In the genomic region with DNA sequence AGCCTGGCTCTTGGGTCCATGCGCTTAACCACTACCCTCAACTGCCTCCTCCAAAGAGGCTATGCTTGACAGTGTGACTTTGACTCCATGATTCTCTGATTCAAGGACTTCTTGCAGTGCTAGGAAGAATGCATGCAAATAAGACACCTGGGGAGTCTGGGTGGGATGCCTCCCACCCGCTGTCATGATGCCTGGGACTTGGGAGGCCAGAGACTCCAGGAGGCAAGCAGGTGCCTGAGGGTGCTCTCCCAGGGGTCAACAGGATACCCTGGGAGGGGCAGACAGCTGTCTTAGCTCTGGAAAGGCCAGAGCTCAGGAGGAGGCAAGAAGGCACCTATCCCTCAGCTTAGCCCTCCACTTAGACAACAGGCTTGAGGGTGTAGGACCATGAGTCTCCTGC, we compare ENCODE assay signal across 19 cellular contexts. TPM values are rescaled to one million over a fixed set of nuclear protein-coding genes. Genes with fewer than 3 reads are reported as not detected.
DNase-seq lines count a peak whose midpoint lies in the region; ATAC-seq and TF ChIP-seq lines count a peak whose summit lies in the region.
"Had no signal": no experiment of that assay in that cellular context is flagged by ENCODE, and none has a peak within 500 bp of the region (broad histone marks: within the 10 kb centered on the region; RNA-seq: fewer than 3 reads in every experiment).

No MANE protein-coding gene starts in this region.

- H3K27ac ChIP-seq in HEK293 (ENCODE audit: extremely low read depth, low read depth, low read length) (no peak overlapping the region), cingulate gyrus (ENCODE audit: low read depth, low read length) (peak overlapping the region; percentile 98), temporal lobe (ENCODE audit: low read depth, low read length) (peak overlapping the region; percentile 94)
- H3K27ac ChIP-seq: 22Rv1, BLaER1, C4-2B had no signal

- H3K9me3 ChIP-seq in HEK293 (ENCODE audit: control insufficient read depth, insufficient read depth, low read depth, low read length) (no peaks in the 10 kb centered on the region), iPS-18c (ENCODE audit: control insufficient read depth, insufficient read depth, low read length) (no peaks in the 10 kb centered on the region)
- H3K9me3 ChIP-seq: BLaER1, Caco-2 had no signal

- DNase-seq in nucleus accumbens (lab: John Stamatoyannopoulos, UW): no peak
- no peak for DNase-seq in activated CD8-positive, alpha-beta memory T cell treated with anti-CD3 and anti-CD28 coated beads, Interleukin-2, amount 10 ng/mL, durations not matched to agents 7 days and 5 days
- DNase-seq: Caco-2; CD4-positive, CD25-positive, alpha-beta regulatory T cell; CD8-positive, alpha-beta T cell; DMS153; DND-41; GOT3; H7; HCEC 1CT had no signal

- no peaks in the 10 kb centered on the region for H3K36me3 Mint-ChIP-seq in activated CD8-positive, alpha-beta memory T cell treated with anti-CD3 and anti-CD28 coated beads, Interleukin-2, amount 10 ng/mL, durations not matched to agents 7 days and 5 days
- H3K36me3 Mint-ChIP-seq: CD4-positive, CD25-positive, alpha-beta regulatory T cell; CD8-positive, alpha-beta T cell had no signal

- no peak overlapping the region for H3K27ac Mint-ChIP-seq in activated CD8-positive, alpha-beta memory T cell treated with anti-CD3 and anti-CD28 coated beads, Interleukin-2, amount 10 ng/mL, durations not matched to agents 7 days and 5 days
- H3K27ac Mint-ChIP-seq: B cell; CD4-positive, CD25-positive, alpha-beta regulatory T cell; CD8-positive, alpha-beta T cell had no signal

- CTCF ChIA-PET in HEK293 (lab: Yijun Ruan, JAX): interaction anchor here (0.6 to 4.3 kb wide), 8 partner anchors 9 to 289 kb away, joined by 3 to 26 read pairs (median 4); no protein-coding TSS in a partner anchor
- CTCF ChIA-PET in activated CD8-positive, alpha-beta memory T cell treated with anti-CD3 and anti-CD28 coated beads, Interleukin-2, amount 10 ng/mL, durations not matched to agents 7 days and 5 days (lab: Charles Lee): interaction anchor here (0.7 to 1.6 kb wide), 2 partner anchors 9 to 78 kb away, joined by 3 to 4 read pairs; no protein-coding TSS in a partner anchor

- H3K4me1 Mint-ChIP-seq in activated CD8-positive, alpha-beta memory T cell treated with anti-CD3 and anti-CD28 coated beads, Interleukin-2, amount 10 ng/mL, durations not matched to agents 7 days and 5 days: peaks cover 2% of the 10 kb centered on the region

- no peak overlapping the region for H3K4me3 ChIP-seq in HEK293 (ENCODE audit: low read depth, low read length)
- H3K4me3 ChIP-seq in iPS-18c (ENCODE audit: insufficient read depth, low read depth, low read length): 0 out of 2 replicates have a peak overlapping the region, but pooled peaks have one; percentile 15
- H3K4me3 ChIP-seq: BLaER1 had no signal

- H3K27me3 Mint-ChIP-seq in activated CD8-positive, alpha-beta memory T cell treated with anti-CD3 and anti-CD28 coated beads, Interleukin-2, amount 10 ng/mL, durations not matched to agents 7 days and 5 days: peaks cover 91% of the 10 kb centered on the region

- POLR2A ChIA-PET in HEK293 (lab: Yijun Ruan, JAX): interaction anchor here (0.6 kb wide), 1 partner anchor 187 kb away, joined by 3 read pairs; no protein-coding TSS in a partner anchor

- 0 out of 2 replicates have a peak, but pooled peaks cover 4% of the 10 kb centered on the region for H3K4me1 ChIP-seq in HEK293 (ENCODE audit: control insufficient read depth, insufficient read depth, low read length)

- no peak overlapping the region for H3K4me3 Mint-ChIP-seq in activated CD8-positive, alpha-beta memory T cell treated with anti-CD3 and anti-CD28 coated beads, Interleukin-2, amount 10 ng/mL, durations not matched to agents 7 days and 5 days
- H3K4me3 Mint-ChIP-seq: B cell; CD4-positive, CD25-positive, alpha-beta regulatory T cell; CD8-positive, alpha-beta T cell had no signal

- peaks cover 0 to 1% of the 10 kb centered on the region in 2 experiments; a peak in 1 of 3 replicates for H3K36me3 ChIP-seq in HEK293 (ENCODE audit: control insufficient read depth in 2 of 2, insufficient read depth in 1 of 2, low read length in 2 of 2)
- H3K36me3 ChIP-seq: BLaER1 had no signal

- no peak for ATAC-seq in activated CD8-positive, alpha-beta memory T cell treated with anti-CD3 and anti-CD28 coated beads, Interleukin-2, amount 10 ng/mL, durations not matched to agents 7 days and 5 days
- no peak for ATAC-seq in HG02571 (IDR thresholded peaks at IDR 0.05; ENCODE audit: unreplicated experiment)
- ATAC-seq: CD8-positive, alpha-beta T cell had no signal

- H3K9me3 Mint-ChIP-seq in activated CD8-positive, alpha-beta memory T cell treated with anti-CD3 and anti-CD28 coated beads, Interleukin-2, amount 10 ng/mL, durations not matched to agents 7 days and 5 days (ENCODE audit: low read depth): no peaks in the 10 kb centered on the region
- H3K9me3 Mint-ChIP-seq: CD8-positive, alpha-beta T cell had no signal

- no peak for TF ChIP-seq CTCF in HEK293 (tag by site-specific recombination; IDR thresholded peaks at IDR 0.05)

TF ChIP-seq in HEK293, 187 proteins besides CTCF, POLR2A, EP300 and RAD21:
- TF ChIP-seq, protein P1, sequence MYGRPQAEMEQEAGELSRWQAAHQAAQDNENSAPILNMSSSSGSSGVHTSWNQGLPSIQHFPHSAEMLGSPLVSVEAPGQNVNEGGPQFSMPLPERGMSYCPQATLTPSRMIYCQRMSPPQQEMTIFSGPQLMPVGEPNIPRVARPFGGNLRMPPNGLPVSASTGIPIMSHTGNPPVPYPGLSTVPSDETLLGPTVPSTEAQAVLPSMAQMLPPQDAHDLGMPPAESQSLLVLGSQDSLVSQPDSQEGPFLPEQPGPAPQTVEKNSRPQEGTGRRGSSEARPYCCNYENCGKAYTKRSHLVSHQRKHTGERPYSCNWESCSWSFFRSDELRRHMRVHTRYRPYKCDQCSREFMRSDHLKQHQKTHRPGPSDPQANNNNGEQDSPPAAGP (tag by site-specific recombination; IDR thresholded peaks at IDR 0.05): no peak
- TF ChIP-seq ZFP3 (tag by site-specific recombination; IDR thresholded peaks at IDR 0.05; ENCODE audit: low read depth) (no peak), ZNF768 (tag by site-specific recombination; IDR thresholded peaks at IDR 0.05) (no peak), ZNF776 (tag by site-specific recombination; IDR thresholded peaks at IDR 0.05; ENCODE audit: borderline replicate concordance) (no peak), ZNF621 (tag by site-specific recombination; IDR thresholded peaks at IDR 0.05) (no peak), ZNF394 (tag by site-specific recombination; IDR thresholded peaks at IDR 0.05; ENCODE audit: borderline replicate concordance) (no peak), ZNF221 (tag by site-specific recombination; IDR thresholded peaks at IDR 0.05; ENCODE audit: borderline replicate concordance) (no peak), ZNF202 (tag by site-specific recombination; IDR thresholded peaks at IDR 0.05; ENCODE audit: borderline replicate concordance) (no peak), GLIS1 (tag by site-specific recombination; IDR thresholded peaks at IDR 0.05) (peak; percentile 98), ZIC2 (tag by site-specific recombination; IDR thresholded peaks at IDR 0.05) (peak; percentile 79), ZBTB1 (tag by site-specific recombination; IDR thresholded peaks at IDR 0.05) (no peak), ZNF16 (tag by site-specific recombination; IDR thresholded peaks at IDR 0.05; ENCODE audit: low read depth) (no peak)
- TF ChIP-seq, protein P2, sequence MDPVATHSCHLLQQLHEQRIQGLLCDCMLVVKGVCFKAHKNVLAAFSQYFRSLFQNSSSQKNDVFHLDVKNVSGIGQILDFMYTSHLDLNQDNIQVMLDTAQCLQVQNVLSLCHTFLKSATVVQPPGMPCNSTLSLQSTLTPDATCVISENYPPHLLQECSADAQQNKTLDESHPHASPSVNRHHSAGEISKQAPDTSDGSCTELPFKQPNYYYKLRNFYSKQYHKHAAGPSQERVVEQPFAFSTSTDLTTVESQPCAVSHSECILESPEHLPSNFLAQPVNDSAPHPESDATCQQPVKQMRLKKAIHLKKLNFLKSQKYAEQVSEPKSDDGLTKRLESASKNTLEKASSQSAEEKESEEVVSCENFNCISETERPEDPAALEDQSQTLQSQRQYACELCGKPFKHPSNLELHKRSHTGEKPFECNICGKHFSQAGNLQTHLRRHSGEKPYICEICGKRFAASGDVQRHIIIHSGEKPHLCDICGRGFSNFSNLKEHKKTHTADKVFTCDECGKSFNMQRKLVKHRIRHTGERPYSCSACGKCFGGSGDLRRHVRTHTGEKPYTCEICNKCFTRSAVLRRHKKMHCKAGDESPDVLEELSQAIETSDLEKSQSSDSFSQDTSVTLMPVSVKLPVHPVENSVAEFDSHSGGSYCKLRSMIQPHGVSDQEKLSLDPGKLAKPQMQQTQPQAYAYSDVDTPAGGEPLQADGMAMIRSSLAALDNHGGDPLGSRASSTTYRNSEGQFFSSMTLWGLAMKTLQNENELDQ (tag by site-specific recombination; IDR thresholded peaks at IDR 0.05; ENCODE audit: low read depth): no peak

RNA-seq across cellular contexts. Expression of a gene that starts 38.4 kb away (rescaled TPM):
- 29.0 TPM for total RNA-seq in temporal lobe
- total RNA-seq in activated CD8-positive, alpha-beta memory T cell treated with anti-CD3 and anti-CD28 coated beads, Interleukin-2, amount 10 ng/mL, durations not matched to agents 7 days and 5 days: under 1 TPM; 0.26 to 0.30 TPM
- total RNA-seq: CD4-positive, CD25-positive, alpha-beta regulatory T cell had no signal

Comparison
In these comparisons a context has a peak if more than half of its experiments do, and no peak if none do; other contexts are left out.
1. RNA of a gene that starts 38.4 kb away (total RNA-seq): 29.0 TPM in temporal lobe (single experiment); 0.26 to 0.30 TPM in activated CD8-positive, alpha-beta memory T cell treated with anti-CD3 and anti-CD28 coated beads, Interleukin-2, amount 10 ng/mL, durations not matched to agents 7 days and 5 days; every median in the first group is over 10 times any median in the second.